ENCODE assay signal across 8 cellular contexts in the genomic region with DNA sequence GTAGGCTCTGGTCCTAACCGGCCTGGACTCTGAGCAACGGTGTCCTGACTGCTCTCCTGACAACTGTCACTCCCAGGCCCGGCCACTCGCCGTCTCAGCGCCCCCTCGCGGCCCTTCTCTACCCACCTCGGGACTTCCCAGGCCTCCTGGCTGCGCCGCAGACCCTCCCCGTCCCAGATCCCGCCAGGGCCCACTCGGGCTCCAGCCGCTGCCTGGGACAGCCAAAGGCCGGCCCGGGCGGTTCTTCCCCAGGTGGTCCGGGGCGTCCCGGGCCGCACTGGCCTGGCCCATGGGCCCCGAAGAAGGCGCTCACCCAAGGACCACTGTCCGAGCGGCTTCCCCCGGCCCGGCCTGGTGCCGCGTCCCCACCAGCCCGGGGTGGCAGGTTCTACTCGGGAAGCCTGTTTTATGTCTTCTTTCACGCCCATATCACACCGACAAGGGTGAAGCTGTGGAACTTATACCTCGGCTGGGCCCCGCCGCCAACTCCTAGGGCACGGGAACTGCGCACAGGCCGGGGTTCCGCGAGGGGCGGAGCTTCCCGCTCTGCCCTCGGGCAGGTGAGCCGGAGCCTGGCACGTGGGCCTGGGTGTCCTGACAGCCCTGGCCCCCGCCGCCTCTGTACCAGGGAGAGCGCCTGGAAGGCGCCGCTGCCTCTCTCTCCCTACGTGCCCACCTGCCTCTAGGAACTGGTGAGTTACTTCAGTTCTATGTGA.
DNase-seq lines count a peak whose midpoint lies in the region; ATAC-seq and TF ChIP-seq lines count a peak whose summit lies in the region.

No MANE protein-coding gene starts in this region.

- peaks cover 4% of the 10 kb centered on the region for H3K4me1 ChIP-seq in muscle layer of colon (ENCODE audit: insufficient read depth, low read length)

- no peaks in the 10 kb centered on the region for H3K36me3 ChIP-seq in muscle layer of colon (ENCODE audit: insufficient read depth, low read length)

- peak overlapping the region; percentile 57 for H3K4me3 ChIP-seq in GM12875 (ENCODE audit: low read depth, low read length)
- peak overlapping the region; percentile 74 for H3K4me3 ChIP-seq in epithelial cell of proximal tubule (ENCODE audit: low read depth, low read length)
- H3K4me3 ChIP-seq in muscle layer of colon (ENCODE audit: low read depth in 1 of 2, low read length in 2 of 2): peak overlapping the region; percentile 18 to 48

- no peaks in the 10 kb centered on the region for H3K9me3 ChIP-seq in muscle layer of colon (ENCODE audit: low read length)

- ATAC-seq in HG02642 (IDR thresholded peaks at IDR 0.05; ENCODE audit: poor library complexity, unreplicated experiment): peak; percentile 93

- H3K27me3 ChIP-seq in muscle layer of colon (ENCODE audit: control insufficient read depth in 1 of 2, insufficient read depth in 2 of 2, low read length in 2 of 2): peaks cover 0 to 5% of the 10 kb centered on the region in 2 donors

- TF ChIP-seq CTCF in GM12875 (IDR thresholded peaks at IDR 0.05; ENCODE audit: borderline replicate concordance, insufficient read depth, low read depth, low read length) (peak; percentile 78), epithelial cell of proximal tubule (conservative IDR thresholded peaks at IDR 0.05; ENCODE audit: low read depth, low read length) (peak; percentile 84)

- no peak overlapping the region for H3K9ac ChIP-seq in muscle layer of colon (ENCODE audit: low read length)

- DNase-seq in NCI-H2171 (lab: John Stamatoyannopoulos, UW) (peak; percentile 53), epithelial cell of proximal tubule (ENCODE audit: low read depth) (no peak), NCI-H226 (no peak)
- peak; percentile 89 for DNase-seq in activated CD8-positive, alpha-beta memory T cell treated with anti-CD3 and anti-CD28 coated beads, Interleukin-2, amount 50 U/mL, for 48 hours
- peak; percentile 37 to 49 for DNase-seq in stimulated activated CD8-positive, alpha-beta memory T cell treated with anti-CD3 and anti-CD28 coated beads, Interleukin-4, amount 100 ng/mL, for 4 hours (ENCODE audit: low read depth in 2 of 2, low spot score in 1 of 2)

- H3K27ac ChIP-seq in muscle layer of colon (ENCODE audit: low read depth, low read length): no peak overlapping the region

Comparison
In these comparisons a context has a peak if more than half of its experiments do, and no peak if none do; other contexts are left out.
1. DNase-seq: peak in NCI-H2171 (single experiment), activated CD8-positive, alpha-beta memory T cell treated with anti-CD3 and anti-CD28 coated beads, Interleukin-2, amount 50 U/mL, for 48 hours (single experiment) and stimulated activated CD8-positive, alpha-beta memory T cell treated with anti-CD3 and anti-CD28 coated beads, Interleukin-4, amount 100 ng/mL, for 4 hours (2 of 2); none in epithelial cell of proximal tubule (single experiment) and NCI-H226 (single experiment).
2. Peak in every context shown above with its lines, with median percentiles within 50 percentile points of each other: H3K4me3 ChIP-seq.